ENCODE assay signal across 9 cellular contexts in genomic region chr1:119808972-119809550, GRCh38. TPM values are rescaled to one million over a fixed set of nuclear protein-coding genes. Genes with fewer than 3 reads are reported as not detected.
DNase-seq lines count a peak whose midpoint lies in the region; ATAC-seq and TF ChIP-seq lines count a peak whose summit lies in the region.
"Had no signal": no experiment of that assay in that cellular context is flagged by ENCODE, and none has a peak within 500 bp of the region (broad histone marks: within the 10 kb centered on the region; RNA-seq: fewer than 3 reads in every experiment).

No MANE protein-coding gene starts in this region.

- H3K27me3 ChIP-seq in MM.1S (replicated peaks; ENCODE audit: insufficient read depth, low read length) (no peaks in the 10 kb centered on the region), RWPE2 (ENCODE audit: insufficient read depth, poor library complexity, severe bottlenecking) (no peaks in the 10 kb centered on the region)

- no peaks in the 10 kb centered on the region for H3K79me2 ChIP-seq in MM.1S (ENCODE audit: low read length)

- no peaks in the 10 kb centered on the region for H4K20me1 ChIP-seq in MM.1S (ENCODE audit: insufficient read depth, low read length)

- H3K4me2 ChIP-seq in MM.1S (ENCODE audit: low read depth, low read length), result peak overlapping the region; percentile 29; the same call in 1 of the 2 replicates

- DNase-seq in D341Med (ENCODE audit: low spot score) (peak; percentile 73), MM.1S (peak; percentile 57), RWPE2 (ENCODE audit: low spot score) (no peak), fibroblast of villous mesenchyme (ENCODE audit: low read depth) (peak; percentile 78), nucleus accumbens (lab: John Stamatoyannopoulos, UW) (peak in 45 of 56 donors; percentile 1 to 80 (median 38)), superior temporal gyrus (ENCODE audit: extremely low spot score) (peak; percentile 81)
- DNase-seq in activated T-helper 1 cell treated with anti-CD3 and anti-CD28 coated beads, Interleukin-2, amount 50 U/mL, for 16 hours (ENCODE audit: low read depth in 1 of 2, low spot score in 1 of 2), result peak; percentile 25 to 40

- H3K36me3 ChIP-seq in MM.1S (replicated peaks; ENCODE audit: insufficient read depth, low read length) (no peaks in the 10 kb centered on the region), RWPE2 (ENCODE audit: low read depth) (no peaks in the 10 kb centered on the region)

- H3K27ac ChIP-seq in MM.1S (ENCODE audit: low read length) (no peak overlapping the region), RWPE2 (ENCODE audit: poor library complexity, severe bottlenecking) (no peak overlapping the region)

- no peaks in the 10 kb centered on the region for H3K9me2 ChIP-seq in MM.1S (replicated peaks; ENCODE audit: insufficient read depth, low read length)

- H3K4me3 ChIP-seq in MM.1S (ENCODE audit: low read length), result no peak overlapping the region
- H3K4me3 ChIP-seq in RWPE2 (ENCODE audit: severe bottlenecking), result no peak overlapping the region
- H3K4me3 ChIP-seq in fibroblast of villous mesenchyme (ENCODE audit: low read depth, low read length), result no peak overlapping the region

- H3F3A ChIP-seq in MM.1S (ENCODE audit: insufficient read depth, low read length), result no peaks in the 10 kb centered on the region

- TF ChIP-seq CTCF in MM.1S (IDR thresholded peaks at IDR 0.05; ENCODE audit: low read length) (peak; percentile 77), RWPE2 (IDR thresholded peaks at IDR 0.05; ENCODE audit: poor library complexity, severe bottlenecking) (peak; percentile 97), fibroblast of villous mesenchyme (IDR thresholded peaks at IDR 0.05; ENCODE audit: insufficient read depth, low read depth, low read length) (peak; percentile 95)

- H3K4me1 ChIP-seq in MM.1S (ENCODE audit: low read length), result 0 out of 2 replicates have a peak, but pooled peaks cover 4% of the 10 kb centered on the region
- no peaks in the 10 kb centered on the region for H3K4me1 ChIP-seq in RWPE2 (ENCODE audit: insufficient read depth, poor library complexity, severe bottlenecking)

- no peak overlapping the region for H3K9ac ChIP-seq in MM.1S (ENCODE audit: low read length)

- ATAC-seq in GM21619 (IDR thresholded peaks at IDR 0.05; ENCODE audit: unreplicated experiment), result peak; percentile 80
- peak; percentile 94 for ATAC-seq in RWPE2 (ENCODE audit: low read depth)

- H2AFZ ChIP-seq in MM.1S (ENCODE audit: low read length), result 0 out of 2 replicates have a peak overlapping the region, but pooled peaks have one; percentile 35

- H3K9me3 ChIP-seq in MM.1S (replicated peaks; ENCODE audit: insufficient read depth, low read length) (no peaks in the 10 kb centered on the region), RWPE2 (ENCODE audit: severe bottlenecking) (no peaks in the 10 kb centered on the region)

RNA-seq across cellular contexts. Expression of gene REG4, which starts 2.2 kb away (rescaled TPM):
- total RNA-seq in fibroblast of villous mesenchyme, result not detected in 2 replicates
- total RNA-seq: T-helper 2 cell treated with Interferon-gamma antibody and Interleukin-4, amounts not matched to agents 100 ng/mL and 5 ng/mL, for 36 hours had no signal

RNA-seq across cellular contexts. Expression of gene HMGCS2, which starts 40.4 kb away (rescaled TPM):
- not detected in 2 replicates for total RNA-seq in fibroblast of villous mesenchyme
- total RNA-seq: T-helper 2 cell treated with Interferon-gamma antibody and Interleukin-4, amounts not matched to agents 100 ng/mL and 5 ng/mL, for 36 hours had no signal
